ENCODE assay signal across 12 cellular contexts in genomic region chr2:215880970-215881369, GRCh38.
DNase-seq lines count a peak whose midpoint lies in the region; ATAC-seq and TF ChIP-seq lines count a peak whose summit lies in the region.
"Had no signal": no experiment of that assay in that cellular context is flagged by ENCODE, and none has a peak within 500 bp of the region (broad histone marks: within the 10 kb centered on the region; RNA-seq: fewer than 3 reads in every experiment).

No MANE protein-coding gene starts in this region.

- peak; percentile 60 for ATAC-seq in GM19397 (IDR thresholded peaks at IDR 0.05; ENCODE audit: unreplicated experiment)
- peak; percentile 82 for ATAC-seq in HG03045 (IDR thresholded peaks at IDR 0.05; ENCODE audit: unreplicated experiment)
- ATAC-seq: activated naive CD4-positive, alpha-beta T cell treated with anti-CD3 and anti-CD28 coated beads, Interleukin-2, amount 50 U/mL, for 72 hours; left lung had no signal

- H3K4me3 Mint-ChIP-seq in endodermal cell, result no peak overlapping the region
- H3K4me3 Mint-ChIP-seq: B cell had no signal

- peaks cover 21% of the 10 kb centered on the region for H3K9me3 Mint-ChIP-seq in endodermal cell
- H3K9me3 Mint-ChIP-seq: activated naive CD4-positive, alpha-beta T cell treated with anti-CD3 and anti-CD28 coated beads, Interleukin-2, amount 50 U/mL, for 72 hours had no signal

- WGBS in endodermal cell (ENCODE audit: insufficient coverage in 1 of 2, insufficient read length in 1 of 2), 2 experiments, result 83 to 85% methylated on average over 2 to 4 of the region's 4 CpGs

- H3K9ac ChIP-seq in endodermal cell (ENCODE audit: extremely low read depth, low read length, poor library complexity, severe bottlenecking), result no peak overlapping the region

- H3K4me1 Mint-ChIP-seq in endodermal cell, result peaks cover 29% of the 10 kb centered on the region
- H3K4me1 Mint-ChIP-seq: B cell had no signal

- H3K27ac Mint-ChIP-seq in endodermal cell, result no peak overlapping the region
- H3K27ac Mint-ChIP-seq: activated naive CD4-positive, alpha-beta T cell treated with anti-CD3 and anti-CD28 coated beads, Interleukin-2, amount 50 U/mL, for 72 hours; B cell had no signal

- no peaks in the 10 kb centered on the region for H3K36me3 ChIP-seq in endodermal cell (ENCODE audit: control insufficient read depth, insufficient read depth, low read length)
- H3K36me3 ChIP-seq: left lung had no signal

- H3K36me3 Mint-ChIP-seq in endodermal cell (ENCODE audit: low read depth), result peaks cover 8% of the 10 kb centered on the region
- H3K36me3 Mint-ChIP-seq: activated naive CD4-positive, alpha-beta T cell treated with anti-CD3 and anti-CD28 coated beads, Interleukin-2, amount 50 U/mL, for 72 hours had no signal

- H3K4me3 ChIP-seq in endodermal cell (ENCODE audit: low read length), result no peak overlapping the region
- H3K4me3 ChIP-seq: left lung had no signal

- H3K27me3 ChIP-seq in endodermal cell (ENCODE audit: control insufficient read depth, insufficient read depth, low read length, poor library complexity, severe bottlenecking), result no peaks in the 10 kb centered on the region
- H3K27me3 ChIP-seq: left lung had no signal

- DNase-seq in DMS 273 (lab: John Stamatoyannopoulos, UW; ENCODE audit: unreplicated experiment), result peak; percentile 93
- DNase-seq in RPMI7951 (ENCODE audit: low read depth), result peak; percentile 31
- DNase-seq in 8988T, result no peak
- no peak for DNase-seq in SKM-1 treated with dmso at 0.1 percent for 144 hours (lab: John Stamatoyannopoulos, UW; ENCODE audit: unreplicated experiment)
- no peak for DNase-seq in inferior parietal cortex (ENCODE audit: extremely low spot score)
- DNase-seq in endodermal cell, result no peak
- DNase-seq: left lung, NCI-H2081 had no signal

- H3K4me1 ChIP-seq in endodermal cell (ENCODE audit: control insufficient read depth, insufficient read depth, low read length), result peaks cover 10% of the 10 kb centered on the region
- H3K4me1 ChIP-seq: left lung had no signal

- no peak for TF ChIP-seq CTCF in endodermal cell (conservative IDR thresholded peaks at IDR 0.05)

- H3K27me3 Mint-ChIP-seq in endodermal cell (ENCODE audit: insufficient read depth), result no peaks in the 10 kb centered on the region

- no peak overlapping the region for H3K27ac ChIP-seq in endodermal cell (ENCODE audit: low read depth, low read length)
- H3K27ac ChIP-seq: left lung had no signal

- H3K9me3 ChIP-seq in endodermal cell (ENCODE audit: control insufficient read depth, low read length), result peaks cover 13% of the 10 kb centered on the region

Comparison
In these comparisons a context has a peak if more than half of its experiments do, and no peak if none do; other contexts are left out.
1. DNase-seq: peak in DMS 273 (single experiment) and RPMI7951 (single experiment); none in 8988T (single experiment), SKM-1 treated with dmso at 0.1 percent for 144 hours (single experiment), inferior parietal cortex (single experiment) and endodermal cell (single experiment).